In genomic region chr21:24910591-24910990, GRCh38 we compare ENCODE assay signal across 24 cellular contexts.
DNase-seq lines count a peak whose midpoint lies in the region; ATAC-seq and TF ChIP-seq lines count a peak whose summit lies in the region.
"Had no signal": no experiment of that assay in that cellular context is flagged by ENCODE, and none has a peak within 500 bp of the region (broad histone marks: within the 10 kb centered on the region; RNA-seq: fewer than 3 reads in every experiment).

No MANE protein-coding gene starts in this region.

- no peaks in the 10 kb centered on the region for H3K27me3 Mint-ChIP-seq in GM23338 (ENCODE audit: insufficient read depth, low read depth, poor library complexity)
- no peaks in the 10 kb centered on the region for H3K27me3 Mint-ChIP-seq in endodermal cell (ENCODE audit: insufficient read depth)
- H3K27me3 Mint-ChIP-seq: CD4-positive, alpha-beta memory T cell; CD4-positive, CD25-positive, alpha-beta regulatory T cell; CD8-positive, alpha-beta memory T cell had no signal

- no peaks in the 10 kb centered on the region for H3K36me3 ChIP-seq in GM23338 (ENCODE audit: insufficient read depth)
- H3K36me3 ChIP-seq in endodermal cell (ENCODE audit: control insufficient read depth, insufficient read depth, low read length), result no peaks in the 10 kb centered on the region
- H3K36me3 ChIP-seq in mesendoderm (ENCODE audit: control insufficient read depth, insufficient read depth, low read length), result no peaks in the 10 kb centered on the region
- H3K36me3 ChIP-seq: BE2C, BLaER1 had no signal

- no peaks in the 10 kb centered on the region for H3K4me1 ChIP-seq in GM23338 (ENCODE audit: insufficient read depth)
- H3K4me1 ChIP-seq in endodermal cell (ENCODE audit: control insufficient read depth, insufficient read depth, low read length), result peaks cover 7% of the 10 kb centered on the region
- H3K4me1 ChIP-seq in mesendoderm (ENCODE audit: control insufficient read depth, low read depth, low read length), result no peaks in the 10 kb centered on the region
- H3K4me1 ChIP-seq: BE2C, BLaER1 had no signal

- H3K9ac ChIP-seq in endodermal cell (ENCODE audit: extremely low read depth, low read length, poor library complexity, severe bottlenecking), result peak overlapping the region; percentile 44
- no peak overlapping the region for H3K9ac ChIP-seq in mesendoderm (ENCODE audit: low read length)
- H3K9ac ChIP-seq: BLaER1 had no signal

- no peak overlapping the region for H2BK5ac ChIP-seq in mesendoderm (ENCODE audit: low read length)

- no peak for ATAC-seq in GM23338
- no peak for ATAC-seq in HG03442 (IDR thresholded peaks at IDR 0.05; ENCODE audit: unreplicated experiment)
- ATAC-seq: GM12878 had no signal

- no peaks in the 10 kb centered on the region for H3K79me1 ChIP-seq in mesendoderm (ENCODE audit: low read length)

- no peak overlapping the region for H3K4ac ChIP-seq in mesendoderm (ENCODE audit: low read depth, low read length)

- no peak for DNase-seq in GM23338 (ENCODE audit: low spot score)
- DNase-seq in endodermal cell, result no peak
- DNase-seq in mesendoderm, result peak; percentile 83
- no peak for DNase-seq in HUDEP-2 (lab: John Stamatoyannopoulos, UW; ENCODE audit: unreplicated experiment in 76 of 76)
- DNase-seq in stimulated activated CD4-positive, alpha-beta T cell treated with anti-CD3 and anti-CD28 coated beads, Interleukin-4, amount 100 ng/mL, for 1 hour, result no peak
- DNase-seq: 8988T; ACHN; BE2C; C1 segment of cervical spinal cord; CD4-positive, alpha-beta memory T cell; CD4-positive, CD25-positive, alpha-beta regulatory T cell; CD8-positive, alpha-beta memory T cell; COR-L47; DMS 273 treated with DMSO at 0.1 percent for 48 hours; DMS153; DMS53; DMS79; DND-41; EL; GDM1 had no signal

- WGBS in endodermal cell (ENCODE audit: insufficient coverage in 1 of 2, insufficient read length in 1 of 2), 2 experiments, result 88% methylated on average over 1 of the region's 1 CpG; no CpG with 5 or more reads in 1 of the 2 experiments
- WGBS in mesendoderm (ENCODE audit: extremely low coverage, insufficient coverage, low lambda C conversion rate), result no CpG with 5 or more reads among the region's 1 CpG

- no peak overlapping the region for H4K5ac ChIP-seq in mesendoderm (ENCODE audit: low read length)

- no peaks in the 10 kb centered on the region; the same call in 2 of the 3 replicates for H3K36me3 Mint-ChIP-seq in GM23338 (ENCODE audit: low read depth)
- no peaks in the 10 kb centered on the region for H3K36me3 Mint-ChIP-seq in endodermal cell (ENCODE audit: low read depth)
- H3K36me3 Mint-ChIP-seq: CD14-positive monocyte; CD4-positive, alpha-beta memory T cell; CD4-positive, CD25-positive, alpha-beta regulatory T cell; CD8-positive, alpha-beta memory T cell had no signal

- TF ChIP-seq CTCF in GM23338 (conservative IDR thresholded peaks at IDR 0.05; ENCODE audit: low read depth in 2 of 2) (no peak), endodermal cell (conservative IDR thresholded peaks at IDR 0.05) (no peak)

- H3K27me3 ChIP-seq in GM23338 (ENCODE audit: insufficient read depth) (no peaks in the 10 kb centered on the region), endodermal cell (ENCODE audit: control insufficient read depth, insufficient read depth, low read length, poor library complexity, severe bottlenecking) (no peaks in the 10 kb centered on the region), mesendoderm (ENCODE audit: insufficient read depth, low read length, poor library complexity) (no peaks in the 10 kb centered on the region)
- H3K27me3 ChIP-seq: BE2C, BLaER1 had no signal

- no peak overlapping the region for H2BK120ac ChIP-seq in mesendoderm (ENCODE audit: low read depth, low read length)

- no peak overlapping the region for H4K8ac ChIP-seq in mesendoderm (ENCODE audit: low read depth, low read length)

- H3K4me3 Mint-ChIP-seq in GM23338, result no peak overlapping the region
- no peak overlapping the region for H3K4me3 Mint-ChIP-seq in endodermal cell
- H3K4me3 Mint-ChIP-seq: CD14-positive monocyte; CD4-positive, alpha-beta memory T cell; CD4-positive, CD25-positive, alpha-beta regulatory T cell; CD8-positive, alpha-beta memory T cell had no signal

- H3K18ac ChIP-seq in mesendoderm (ENCODE audit: low read length), result no peak overlapping the region

- H3K4me3 ChIP-seq in GM23338 (no peak overlapping the region), endodermal cell (ENCODE audit: low read length) (peak overlapping the region; percentile 28), mesendoderm (ENCODE audit: low read length) (no peak overlapping the region)
- H3K4me3 ChIP-seq: BLaER1, GM12878 had no signal

- H3K27ac ChIP-seq in GM23338 (ENCODE audit: low read depth) (no peak overlapping the region), endodermal cell (ENCODE audit: low read depth, low read length) (peak overlapping the region; percentile 50), mesendoderm (ENCODE audit: low read depth, low read length) (no peak overlapping the region)
- H3K27ac ChIP-seq: BLaER1 had no signal

- no peak overlapping the region for H3K23ac ChIP-seq in mesendoderm (ENCODE audit: low read length)

- peak overlapping the region; percentile 32; the same call in 1 of the 2 replicates for H2AFZ ChIP-seq in GM23338

- H3K27ac Mint-ChIP-seq in GM23338 (no peak overlapping the region), endodermal cell (no peak overlapping the region)
- H3K27ac Mint-ChIP-seq: CD14-positive monocyte; CD4-positive, alpha-beta memory T cell; CD4-positive, CD25-positive, alpha-beta regulatory T cell; CD8-positive, alpha-beta memory T cell had no signal

- no peak overlapping the region for H2BK15ac ChIP-seq in mesendoderm (replicated peaks; ENCODE audit: low read depth)

- H3K56ac ChIP-seq in mesendoderm (ENCODE audit: low read length), result no peak overlapping the region

- no peak overlapping the region for H2AK5ac ChIP-seq in mesendoderm (ENCODE audit: low read length)

- H3K4me2 ChIP-seq in GM23338 (no peak overlapping the region), mesendoderm (ENCODE audit: low read length) (no peak overlapping the region)
- H3K4me2 ChIP-seq: BLaER1 had no signal

- H4K20me1 ChIP-seq in GM23338 (replicated peaks; ENCODE audit: insufficient read depth), result no peaks in the 10 kb centered on the region
- H4K20me1 ChIP-seq: BLaER1 had no signal

- peaks cover 71% of the 10 kb centered on the region for H3K9me3 Mint-ChIP-seq in GM23338
- H3K9me3 Mint-ChIP-seq in endodermal cell, result peaks cover 31% of the 10 kb centered on the region

- no peaks in the 10 kb centered on the region for H3K9me3 ChIP-seq in endodermal cell (ENCODE audit: control insufficient read depth, low read length)
- H3K9me3 ChIP-seq: BE2C, BLaER1 had no signal

- no peaks in the 10 kb centered on the region for H3K79me2 ChIP-seq in GM23338 (replicated peaks; ENCODE audit: insufficient read depth)
- no peaks in the 10 kb centered on the region for H3K79me2 ChIP-seq in mesendoderm (ENCODE audit: control insufficient read depth, insufficient read depth, low read length)

- H3K4me1 Mint-ChIP-seq in GM23338 (no peaks in the 10 kb centered on the region), endodermal cell (peaks cover 8% of the 10 kb centered on the region)
- H3K4me1 Mint-ChIP-seq: CD14-positive monocyte; CD4-positive, alpha-beta memory T cell; CD4-positive, CD25-positive, alpha-beta regulatory T cell; CD8-positive, alpha-beta memory T cell had no signal

- H3K9me2 ChIP-seq in GM23338 (ENCODE audit: insufficient read depth), result no peaks in the 10 kb centered on the region; the same call in 1 of the 2 replicates

- H3F3A ChIP-seq in GM23338 (replicated peaks; ENCODE audit: low read depth), result no peaks in the 10 kb centered on the region

TF ChIP-seq in GM23338, 12 proteins besides CTCF, POLR2A, EP300 and RAD21 (continues in another document):
- TF ChIP-seq ZNF331 (CRISPR knock-in tag; IDR thresholded peaks at IDR 0.05; ENCODE audit: low read depth) (no peak), JUNB (IDR thresholded peaks at IDR 0.05; ENCODE audit: unreplicated experiment) (no peak)
- TF ChIP-seq, protein P1, sequence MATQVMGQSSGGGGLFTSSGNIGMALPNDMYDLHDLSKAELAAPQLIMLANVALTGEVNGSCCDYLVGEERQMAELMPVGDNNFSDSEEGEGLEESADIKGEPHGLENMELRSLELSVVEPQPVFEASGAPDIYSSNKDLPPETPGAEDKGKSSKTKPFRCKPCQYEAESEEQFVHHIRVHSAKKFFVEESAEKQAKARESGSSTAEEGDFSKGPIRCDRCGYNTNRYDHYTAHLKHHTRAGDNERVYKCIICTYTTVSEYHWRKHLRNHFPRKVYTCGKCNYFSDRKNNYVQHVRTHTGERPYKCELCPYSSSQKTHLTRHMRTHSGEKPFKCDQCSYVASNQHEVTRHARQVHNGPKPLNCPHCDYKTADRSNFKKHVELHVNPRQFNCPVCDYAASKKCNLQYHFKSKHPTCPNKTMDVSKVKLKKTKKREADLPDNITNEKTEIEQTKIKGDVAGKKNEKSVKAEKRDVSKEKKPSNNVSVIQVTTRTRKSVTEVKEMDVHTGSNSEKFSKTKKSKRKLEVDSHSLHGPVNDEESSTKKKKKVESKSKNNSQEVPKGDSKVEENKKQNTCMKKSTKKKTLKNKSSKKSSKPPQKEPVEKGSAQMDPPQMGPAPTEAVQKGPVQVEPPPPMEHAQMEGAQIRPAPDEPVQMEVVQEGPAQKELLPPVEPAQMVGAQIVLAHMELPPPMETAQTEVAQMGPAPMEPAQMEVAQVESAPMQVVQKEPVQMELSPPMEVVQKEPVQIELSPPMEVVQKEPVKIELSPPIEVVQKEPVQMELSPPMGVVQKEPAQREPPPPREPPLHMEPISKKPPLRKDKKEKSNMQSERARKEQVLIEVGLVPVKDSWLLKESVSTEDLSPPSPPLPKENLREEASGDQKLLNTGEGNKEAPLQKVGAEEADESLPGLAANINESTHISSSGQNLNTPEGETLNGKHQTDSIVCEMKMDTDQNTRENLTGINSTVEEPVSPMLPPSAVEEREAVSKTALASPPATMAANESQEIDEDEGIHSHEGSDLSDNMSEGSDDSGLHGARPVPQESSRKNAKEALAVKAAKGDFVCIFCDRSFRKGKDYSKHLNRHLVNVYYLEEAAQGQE (IDR thresholded peaks at IDR 0.05; ENCODE audit: unreplicated experiment), result no peak
